12 cellular contexts compared by ENCODE assay signal in the genomic region with DNA sequence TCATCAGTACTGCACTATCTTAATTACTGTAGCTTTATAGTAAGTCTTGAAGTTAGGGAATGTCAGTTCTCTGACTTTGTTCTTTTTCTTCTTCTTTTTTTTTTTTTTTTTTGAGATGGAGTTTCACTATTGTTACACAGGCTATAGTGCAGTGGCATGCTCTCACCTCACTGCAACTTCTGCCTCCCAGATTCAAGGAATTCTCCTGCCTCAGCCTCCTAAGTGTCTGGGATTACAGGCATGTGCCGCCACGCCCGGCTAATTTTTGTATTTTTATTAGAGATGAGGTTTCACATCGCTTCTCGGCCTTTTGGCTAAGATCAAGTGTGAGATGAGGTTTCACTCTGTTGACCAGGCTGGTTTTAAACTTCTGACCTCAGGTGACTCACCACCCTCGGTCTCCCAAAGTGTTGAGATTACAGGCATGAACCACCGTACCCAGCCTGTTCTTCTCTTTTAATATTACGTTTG. TPM values are rescaled to one million over a fixed set of nuclear protein-coding genes. Genes with fewer than 3 reads are reported as not detected.
DNase-seq lines count a peak whose midpoint lies in the region; ATAC-seq and TF ChIP-seq lines count a peak whose summit lies in the region.
"Had no signal": no experiment of that assay in that cellular context is flagged by ENCODE, and none has a peak within 500 bp of the region (broad histone marks: within the 10 kb centered on the region; RNA-seq: fewer than 3 reads in every experiment).

No MANE protein-coding gene starts in this region.

- peaks cover 0 to 7% (median 0%) of the 10 kb centered on the region in 7 donors for H3K4me1 Mint-ChIP-seq in naive thymus-derived CD4-positive, alpha-beta T cell

- POLR2A ChIA-PET in naive thymus-derived CD4-positive, alpha-beta T cell (lab: Charles Lee), result no interaction called here

- no peaks in the 10 kb centered on the region for H3K27me3 ChIP-seq in naive thymus-derived CD4-positive, alpha-beta T cell (ENCODE audit: control insufficient read depth in 2 of 2, insufficient read depth in 2 of 2, low read length in 2 of 2)
- no peaks in the 10 kb centered on the region for H3K27me3 ChIP-seq in sigmoid colon
- H3K27me3 ChIP-seq: cardiac muscle cell had no signal

- TF ChIP-seq POLR2A in sigmoid colon (IDR thresholded peaks at IDR 0.05), result no peak

- no peak for TF ChIP-seq EP300 in sigmoid colon (IDR thresholded peaks at IDR 0.05)

- H3K9me3 ChIP-seq in naive thymus-derived CD4-positive, alpha-beta T cell (ENCODE audit: control insufficient read depth in 2 of 3, low read length in 3 of 3), result no peaks in the 10 kb centered on the region
- H3K9me3 ChIP-seq in sigmoid colon, result no peaks in the 10 kb centered on the region
- H3K9me3 ChIP-seq: HAP-1 had no signal

- peaks cover 0 to 5% (median 0%) of the 10 kb centered on the region in 5 donors for H3K36me3 Mint-ChIP-seq in naive thymus-derived CD4-positive, alpha-beta T cell

- no peaks in the 10 kb centered on the region for H3K4me1 ChIP-seq in naive thymus-derived CD4-positive, alpha-beta T cell (ENCODE audit: control insufficient read depth in 2 of 2, insufficient read depth in 2 of 2, low read length in 2 of 2)
- no peaks in the 10 kb centered on the region for H3K4me1 ChIP-seq in sigmoid colon
- H3K4me1 ChIP-seq: parathyroid adenoma had no signal

- H3K27ac ChIP-seq in naive thymus-derived CD4-positive, alpha-beta T cell (ENCODE audit: low read depth, low read length), result no peak overlapping the region
- H3K27ac ChIP-seq in sigmoid colon, result no peak overlapping the region
- H3K27ac ChIP-seq: cardiac muscle cell, parathyroid adenoma had no signal

- peaks cover 0 to 17% (median 5%) of the 10 kb centered on the region in 5 donors for H3K27me3 Mint-ChIP-seq in naive thymus-derived CD4-positive, alpha-beta T cell

- intact Hi-C loops in naive thymus-derived CD4-positive, alpha-beta T cell (cut with micrococcal nuclease), result no loop called here
- intact Hi-C loops in sigmoid colon (cut with DNase I), result no loop called here

- H3K9me3 Mint-ChIP-seq in naive thymus-derived CD4-positive, alpha-beta T cell, result peaks cover 0 to 15% (median 2%) of the 10 kb centered on the region in 11 donors

- H3K4me3 Mint-ChIP-seq in naive thymus-derived CD4-positive, alpha-beta T cell, result no peak overlapping the region
- H3K4me3 Mint-ChIP-seq: activated CD4-positive, alpha-beta T cell treated with anti-CD3 and anti-CD28 coated beads, Interleukin-2, amount 10 ng/mL, durations not matched to agents 7 days and 5 days had no signal

- CTCF ChIA-PET in naive thymus-derived CD4-positive, alpha-beta T cell (lab: Charles Lee), result no interaction called here

- no peak for TF ChIP-seq CTCF in choroid plexus epithelial cell (conservative IDR thresholded peaks at IDR 0.05; ENCODE audit: low read depth, low read length)
- no peak for TF ChIP-seq CTCF in sigmoid colon (IDR thresholded peaks at IDR 0.05)

- peak; percentile 30 for DNase-seq in MV-4-11 (lab: John Stamatoyannopoulos, UW)
- peak; percentile 69 for DNase-seq in choroid plexus epithelial cell (ENCODE audit: low read depth)
- DNase-seq in renal cortical epithelial cell (ENCODE audit: low read depth), result peak; percentile 88
- no peak for DNase-seq in naive thymus-derived CD4-positive, alpha-beta T cell
- DNase-seq in sigmoid colon, result no peak
- DNase-seq in activated CD4-positive, alpha-beta T cell treated with anti-CD3 and anti-CD28 coated beads for 4 hours, result no peak
- DNase-seq in stimulated activated CD4-positive, alpha-beta T cell treated with anti-CD3 and anti-CD28 coated beads, Interleukin-4, amount 100 ng/mL, for 4 hours, result no peak
- DNase-seq: activated CD4-positive, alpha-beta T cell treated with anti-CD3 and anti-CD28 coated beads, Interleukin-2, amount 10 ng/mL, durations not matched to agents 7 days and 5 days had no signal

- ATAC-seq in GM21447 (IDR thresholded peaks at IDR 0.05; ENCODE audit: unreplicated experiment), result peak; percentile 79
- no peak for ATAC-seq in naive thymus-derived CD4-positive, alpha-beta T cell

- H3K36me3 ChIP-seq in naive thymus-derived CD4-positive, alpha-beta T cell (ENCODE audit: control insufficient read depth in 2 of 3, insufficient read depth in 3 of 3, low read length in 3 of 3), result no peaks in the 10 kb centered on the region
- H3K36me3 ChIP-seq in sigmoid colon, result no peaks in the 10 kb centered on the region
- H3K36me3 ChIP-seq: cardiac muscle cell, HAP-1 had no signal

- 56 to 82% methylated on average over 6 of the region's 8 CpGs for WGBS in sigmoid colon, 2 donors

- peak overlapping the region; percentile 27 for H3K4me3 ChIP-seq in choroid plexus epithelial cell (ENCODE audit: low read depth, low read length)
- H3K4me3 ChIP-seq in naive thymus-derived CD4-positive, alpha-beta T cell (ENCODE audit: low read length), result no peak overlapping the region
- H3K4me3 ChIP-seq in sigmoid colon, result no peak overlapping the region
- H3K4me3 ChIP-seq: cardiac muscle cell, HAP-1 had no signal

- no peak overlapping the region for H3K27ac Mint-ChIP-seq in naive thymus-derived CD4-positive, alpha-beta T cell
- H3K27ac Mint-ChIP-seq: activated CD4-positive, alpha-beta T cell treated with anti-CD3 and anti-CD28 coated beads, Interleukin-2, amount 10 ng/mL, durations not matched to agents 7 days and 5 days had no signal

RNA-seq across cellular contexts. Expression of gene TANC1, which starts 41.9 kb away (rescaled TPM):
- total RNA-seq in renal cortical epithelial cell (14.8 and 44.0 TPM in 2 replicates), sigmoid colon (10 to 100 TPM; 47.0 to 74.5 (median 56.9) TPM)
- total RNA-seq in naive thymus-derived CD4-positive, alpha-beta T cell, result under 1 TPM; 0.13 to 0.39 (median 0.21) TPM
- polyA plus RNA-seq in naive thymus-derived CD4-positive, alpha-beta T cell, result under 1 TPM in 1 of 2 donors, not detected in 1; 0.22 TPM
- polyA plus RNA-seq in sigmoid colon, result 10 to 100 TPM in 1 of 3 donors, 1 to 10 TPM in 2; 3.6 to 13.4 (median 5.3) TPM

Comparison
In these comparisons a context has a peak if more than half of its experiments do, and no peak if none do; other contexts are left out.
1. DNase-seq: peak in MV-4-11 (single experiment), choroid plexus epithelial cell (single experiment) and renal cortical epithelial cell (single experiment); none in naive thymus-derived CD4-positive, alpha-beta T cell (0 of 9), sigmoid colon (single experiment), activated CD4-positive, alpha-beta T cell treated with anti-CD3 and anti-CD28 coated beads for 4 hours (0 of 2) and stimulated activated CD4-positive, alpha-beta T cell treated with anti-CD3 and anti-CD28 coated beads, Interleukin-4, amount 100 ng/mL, for 4 hours (0 of 2).
2. RNA of gene TANC1, which starts 41.9 kb away (total RNA-seq): 47.0 to 74.5 TPM in sigmoid colon and 14.8 to 44.0 TPM in renal cortical epithelial cell; 0.13 to 0.39 TPM in naive thymus-derived CD4-positive, alpha-beta T cell; every median in the first group is over 10 times any median in the second.